In genomic region chr7:141770083-141770583, GRCh38 we compare ENCODE assay signal across 3 cellular contexts. TPM values are rescaled to one million over a fixed set of nuclear protein-coding genes. Genes with fewer than 3 reads are reported as not detected.
"Had no signal": no experiment of that assay in that cellular context is flagged by ENCODE, and none has a peak within 500 bp of the region (broad histone marks: within the 10 kb centered on the region; RNA-seq: fewer than 3 reads in every experiment).

No MANE protein-coding gene starts in this region.

RNA-seq across cellular contexts. Expression of gene TAS2R3, which starts 6.2 kb away (rescaled TPM):
- polyA plus RNA-seq: adrenal gland, cardiac muscle cell had no signal

RNA-seq across cellular contexts. Expression of gene TAS2R4, which starts 6.3 kb away (rescaled TPM):
- total RNA-seq: ascending aorta had no signal

RNA-seq across cellular contexts. Expression of gene TAS2R5, which starts 19.9 kb away (rescaled TPM):
- total RNA-seq: ascending aorta had no signal
